ENCODE assay signal across 9 cellular contexts in genomic region chr15:70328137-70329115, GRCh38.
DNase-seq lines count a peak whose midpoint lies in the region; ATAC-seq and TF ChIP-seq lines count a peak whose summit lies in the region.
"Had no signal": no experiment of that assay in that cellular context is flagged by ENCODE, and none has a peak within 500 bp of the region (broad histone marks: within the 10 kb centered on the region; RNA-seq: fewer than 3 reads in every experiment).

No MANE protein-coding gene starts in this region.

- H4K20me1 ChIP-seq in OCI-LY1 (ENCODE audit: insufficient read depth, low read length), result no peaks in the 10 kb centered on the region

- peak; percentile 40 to 64 for DNase-seq in heart right ventricle
- no peak for DNase-seq in upper lobe of right lung
- DNase-seq in nephron progenitor cell, result no peak
- DNase-seq in NCI-H748 (lab: John Stamatoyannopoulos, UW; ENCODE audit: unreplicated experiment), result no peak
- DNase-seq in NCI-H2107 treated with DMSO at 0.1 percent for 48 hours (lab: John Stamatoyannopoulos, UW; ENCODE audit: unreplicated experiment), result no peak
- DNase-seq: activated T-cell treated with anti-CD3 and anti-CD28 coated beads, Interleukin-2, amount 50 U/mL, for 24 hours had no signal

- H3K9ac ChIP-seq in OCI-LY1 (ENCODE audit: low read length), result no peak overlapping the region

- TF ChIP-seq CTCF in OCI-LY1 (IDR thresholded peaks at IDR 0.05; ENCODE audit: low read length), result no peak
- no peak for TF ChIP-seq CTCF in heart right ventricle (IDR thresholded peaks at IDR 0.05)
- no peak for TF ChIP-seq CTCF in upper lobe of right lung (IDR thresholded peaks at IDR 0.05)
- TF ChIP-seq CTCF in nephron progenitor cell (IDR thresholded peaks at IDR 0.05), result no peak

- H3K36me3 ChIP-seq in OCI-LY1 (ENCODE audit: insufficient read depth, low read length) (no peaks in the 10 kb centered on the region), heart right ventricle (no peaks in the 10 kb centered on the region), upper lobe of right lung (no peaks in the 10 kb centered on the region)
- H3K36me3 ChIP-seq: thoracic aorta had no signal

- no peak overlapping the region for H2AFZ ChIP-seq in OCI-LY1 (ENCODE audit: low read length)

- H3K79me2 ChIP-seq in OCI-LY1 (ENCODE audit: insufficient read depth, low read length), result no peaks in the 10 kb centered on the region

- H3K4me2 ChIP-seq in OCI-LY1 (ENCODE audit: low read length), result peak overlapping the region; percentile 16; the same call in 1 of the 2 replicates

- H3K9me2 ChIP-seq in OCI-LY1 (ENCODE audit: low read depth, low read length), result no peaks in the 10 kb centered on the region

- peaks cover 28% of the 10 kb centered on the region for H3K4me1 ChIP-seq in OCI-LY1 (ENCODE audit: insufficient read depth, low read length, severe bottlenecking)
- peaks cover 0 to 38% (median 25%) of the 10 kb centered on the region in 9 donors for H3K4me1 ChIP-seq in heart right ventricle
- H3K4me1 ChIP-seq in upper lobe of right lung, result peaks cover 12% of the 10 kb centered on the region

- intact Hi-C loops in heart right ventricle (cut with DNase I) (no loop called here), upper lobe of right lung (cut with DNase I) (no loop called here)

- peaks cover 19% of the 10 kb centered on the region for H3K4me1 Mint-ChIP-seq in nephron progenitor cell

- ATAC-seq in GM21576 (IDR thresholded peaks at IDR 0.05; ENCODE audit: unreplicated experiment) (peak; percentile 56), heart right ventricle (peak in 7 of 8 donors; percentile 52 to 90 (median 83)), upper lobe of right lung (peak; percentile 37)

- H3K27ac ChIP-seq in OCI-LY1 (ENCODE audit: low read depth, low read length, poor library complexity, severe bottlenecking) (peak overlapping the region; percentile 2), heart right ventricle (peak overlapping the region in 3 of 10 donors; percentile 30 to 54 (median 49)), upper lobe of right lung (no peak overlapping the region)

- 35 to 49% methylated on average over 9 of the region's 9 CpGs for WGBS in heart right ventricle, 2 donors

- H3K36me3 Mint-ChIP-seq in nephron progenitor cell (ENCODE audit: low read depth), result peaks cover 10% of the 10 kb centered on the region

- peaks cover 17% of the 10 kb centered on the region for H3K27me3 Mint-ChIP-seq in nephron progenitor cell (ENCODE audit: low read depth, poor library complexity)

- H3K27me3 ChIP-seq in OCI-LY1 (ENCODE audit: insufficient read depth, low read length) (no peaks in the 10 kb centered on the region), heart right ventricle (no peaks in the 10 kb centered on the region), upper lobe of right lung (no peaks in the 10 kb centered on the region)

- H3F3A ChIP-seq in OCI-LY1 (ENCODE audit: insufficient read depth, low read length), result no peaks in the 10 kb centered on the region

- no peak overlapping the region for H3K27ac Mint-ChIP-seq in nephron progenitor cell
- H3K27ac Mint-ChIP-seq: activated T-cell treated with anti-CD3 and anti-CD28 coated beads, Interleukin-2, amount 50 U/mL, for 24 hours had no signal

- H3K4me3 ChIP-seq in OCI-LY1 (ENCODE audit: low read depth, low read length, poor library complexity, severe bottlenecking) (no peak overlapping the region), heart right ventricle (no peak overlapping the region), upper lobe of right lung (no peak overlapping the region)
- H3K4me3 ChIP-seq: thoracic aorta had no signal

- H3K9me3 ChIP-seq in OCI-LY1 (ENCODE audit: low read length), result peaks cover 3% of the 10 kb centered on the region; the same call in 1 of the 2 replicates
- peaks cover 0 to 18% (median under 1%) of the 10 kb centered on the region in 11 donors for H3K9me3 ChIP-seq in heart right ventricle
- no peaks in the 10 kb centered on the region for H3K9me3 ChIP-seq in upper lobe of right lung
- H3K9me3 ChIP-seq: thoracic aorta had no signal

- peaks cover 28% of the 10 kb centered on the region for H3K9me3 Mint-ChIP-seq in nephron progenitor cell
- H3K9me3 Mint-ChIP-seq: activated T-cell treated with anti-CD3 and anti-CD28 coated beads, Interleukin-2, amount 50 U/mL, for 24 hours had no signal

- no peak overlapping the region for H3K4me3 Mint-ChIP-seq in nephron progenitor cell
- H3K4me3 Mint-ChIP-seq: activated T-cell treated with anti-CD3 and anti-CD28 coated beads, Interleukin-2, amount 50 U/mL, for 24 hours had no signal

Comparison
In these comparisons a context has a peak if more than half of its experiments do, and no peak if none do; other contexts are left out.
1. DNase-seq: peak in heart right ventricle (2 of 2); none in upper lobe of right lung (single experiment), nephron progenitor cell (single experiment), NCI-H748 (single experiment) and NCI-H2107 treated with DMSO at 0.1 percent for 48 hours (single experiment).
2. Peak in every context shown above with its lines, with median percentiles within 50 percentile points of each other: ATAC-seq.